Comparison of ENCODE assay signal across 6 cellular contexts in genomic region chr16:648071-648785, GRCh38. TPM values are rescaled to one million over a fixed set of nuclear protein-coding genes. Genes with fewer than 3 reads are reported as not detected.
A peak's percentile ranks its signal among the peaks of the same experiment; 100 is the strongest.
DNase-seq lines count a peak whose midpoint lies in the region; ATAC-seq and TF ChIP-seq lines count a peak whose summit lies in the region.

No MANE protein-coding gene starts in this region.

- no peaks in the 10 kb centered on the region for H3K27me3 Mint-ChIP-seq in activated B cell treated with CpG ODN at 0.5 μM for 24 hours

- CTCF ChIA-PET in AG04450 (lab: Charles Lee) (no interaction called here), activated B cell treated with CpG ODN at 0.5 μM for 24 hours (lab: Charles Lee) (interaction anchor here (0.6 to 1.2 kb wide), 2 partner anchors 8 to 55 kb away, joined by 3 to 4 read pairs; no protein-coding TSS in a partner anchor)

- H3K9ac ChIP-seq in iPS-15b (ENCODE audit: low read depth, low read length) = peak overlapping the region; percentile 73

- intact Hi-C loops in activated B cell treated with CpG ODN at 0.5 μM for 24 hours (cut with micrococcal nuclease) = loop anchor here (2.0 kb wide), 1 partner anchor 21 kb away; the partner anchor contains the start of gene RHOT2

- H3K36me3 Mint-ChIP-seq in activated B cell treated with CpG ODN at 0.5 μM for 24 hours (ENCODE audit: low read depth) = no peaks in the 10 kb centered on the region

- TF ChIP-seq CTCF in AG04450 (IDR thresholded peaks at IDR 0.05; ENCODE audit: low read depth, low read length) (peak; percentile 29), activated B cell treated with CpG ODN at 0.5 μM for 24 hours (IDR thresholded peaks at IDR 0.05) (no peak), thoracic aorta (IDR thresholded peaks at IDR 0.05) (no peak)

- H3K36me3 ChIP-seq in iPS-15b (ENCODE audit: control insufficient read depth, insufficient read depth, low read length) (peaks cover 24% of the 10 kb centered on the region), thoracic aorta (no peaks in the 10 kb centered on the region)

- ATAC-seq in activated B cell treated with CpG ODN at 0.5 μM for 24 hours (ENCODE audit: low read depth) (peak; percentile 13), thoracic aorta (ENCODE audit: insufficient number of reproducible peaks, low FRiP score, low read depth) (no peak), GM19328 (IDR thresholded peaks at IDR 0.05; ENCODE audit: unreplicated experiment) (no peak)

- H3K9me3 Mint-ChIP-seq in activated B cell treated with CpG ODN at 0.5 μM for 24 hours = no peaks in the 10 kb centered on the region

- no peak for DNase-seq in AG04450 (ENCODE audit: low read depth, low spot score)
- peak in 60 of 76 experiments; percentile 8 to 76 (median 52) for DNase-seq in HUDEP-2 (lab: John Stamatoyannopoulos, UW; ENCODE audit: unreplicated experiment in 76 of 76)
- no peak for DNase-seq in activated B cell treated with CpG ODN at 0.5 μM for 24 hours
- no peak for DNase-seq in thoracic aorta (ENCODE audit: low spot score)

- peak overlapping the region; percentile 84 for H3K4me3 Mint-ChIP-seq in activated B cell treated with CpG ODN at 0.5 μM for 24 hours

- peak overlapping the region; percentile 85 for H3K27ac Mint-ChIP-seq in activated B cell treated with CpG ODN at 0.5 μM for 24 hours

- no peaks in the 10 kb centered on the region for H3K27me3 ChIP-seq in AG04450 (ENCODE audit: control insufficient read depth, insufficient read depth, low read length)
- H3K27me3 ChIP-seq in iPS-15b (ENCODE audit: control insufficient read depth, insufficient read depth, low read length) = no peaks in the 10 kb centered on the region
- no peaks in the 10 kb centered on the region for H3K27me3 ChIP-seq in thoracic aorta (replicated peaks; ENCODE audit: insufficient read depth)

- no peaks in the 10 kb centered on the region for H3K4me1 ChIP-seq in iPS-15b (ENCODE audit: control insufficient read depth, insufficient read depth, low read length)
- peaks cover 15 to 28% of the 10 kb centered on the region in 2 donors for H3K4me1 ChIP-seq in thoracic aorta (ENCODE audit: control insufficient read depth in 1 of 2, low read depth in 2 of 2)

- H3K4me1 Mint-ChIP-seq in activated B cell treated with CpG ODN at 0.5 μM for 24 hours = peaks cover 25% of the 10 kb centered on the region

- peak overlapping the region; percentile 61 for H3K27ac ChIP-seq in AG04450 (ENCODE audit: low read depth, low read length)
- peak overlapping the region; percentile 71 to 81 for H3K27ac ChIP-seq in thoracic aorta

- POLR2A ChIA-PET in AG04450 (lab: Yijun Ruan, JAX) (interaction anchor here (0.8 kb wide), 1 partner anchor 11 kb away, joined by 14 read pairs; no protein-coding TSS in a partner anchor), activated B cell treated with CpG ODN at 0.5 μM for 24 hours (lab: Charles Lee) (interaction anchor here (0.5 to 4.0 kb wide), 3 partner anchors 12 to 261 kb away, joined by 5 to 13 read pairs (median 10); partner anchors contain the start of genes METTL26 and STUB1)

- H3K9me3 ChIP-seq in AG04450 (ENCODE audit: control insufficient read depth, insufficient read depth, low read length) (no peaks in the 10 kb centered on the region; the same call in 1 of the 2 replicates), iPS-15b (ENCODE audit: control insufficient read depth, insufficient read depth, low read length) (no peaks in the 10 kb centered on the region), thoracic aorta (no peaks in the 10 kb centered on the region)

- H3K4me3 ChIP-seq in AG04450 (ENCODE audit: low read depth, low read length) (peak overlapping the region; percentile 67), iPS-15b (ENCODE audit: low read depth, low read length) (peak overlapping the region; percentile 79), thoracic aorta (peak overlapping the region; percentile 79)

RNA-seq across cellular contexts. Expression of gene WDR90, which starts 0.9 kb away (rescaled TPM):
- 2.1 and 2.5 TPM in 2 replicates for polyA plus RNA-seq in AG04450 (2011; rRNA removed)
- 2.8 and 3.5 TPM in 2 replicates for polyA minus RNA-seq in AG04450 (2011; rRNA and poly(A)+ RNA removed)
- total RNA-seq in activated B cell treated with CpG ODN at 0.5 μM for 24 hours (24.8 and 33.7 TPM in 2 replicates), thoracic aorta (10 to 100 TPM; 22.7 to 39.4 TPM)

RNA-seq across cellular contexts. Expression of gene MCRIP2, which starts 6.6 kb away (rescaled TPM):
- 6.7 and 10.8 TPM in 2 replicates for polyA plus RNA-seq in AG04450 (2011; rRNA removed)
- 1.6 and 1.9 TPM in 2 replicates for polyA minus RNA-seq in AG04450 (2011; rRNA and poly(A)+ RNA removed)
- total RNA-seq in activated B cell treated with CpG ODN at 0.5 μM for 24 hours (29.4 and 38.9 TPM in 2 replicates), thoracic aorta (10 to 100 TPM; 12.2 to 42.2 TPM)

RNA-seq across cellular contexts. Expression of gene METTL26, which starts 12.1 kb away (rescaled TPM):
- polyA plus RNA-seq in AG04450 (2011; rRNA removed) = 58.3 and 69.5 TPM in 2 replicates
- 35.2 and 39.7 TPM in 2 replicates for polyA minus RNA-seq in AG04450 (2011; rRNA and poly(A)+ RNA removed)
- total RNA-seq in activated B cell treated with CpG ODN at 0.5 μM for 24 hours (48.7 and 49.9 TPM in 2 replicates), thoracic aorta (100 to 1,000 TPM in 1 of 2 donors, 10 to 100 TPM in 1; 83.4 to 217 TPM)

RNA-seq across cellular contexts. Expression of gene WFIKKN1, which starts 17.4 kb away (rescaled TPM):
- not detected in 2 replicates for polyA plus RNA-seq in AG04450 (2011; rRNA removed)
- not detected in 2 replicates for polyA minus RNA-seq in AG04450 (2011; rRNA and poly(A)+ RNA removed)
- total RNA-seq in activated B cell treated with CpG ODN at 0.5 μM for 24 hours = 0.42 and 0.47 TPM in 2 replicates
- 1 to 10 TPM in 1 of 2 donors, under 1 TPM in 1; 0.92 to 1.2 TPM for total RNA-seq in thoracic aorta

RNA-seq across cellular contexts. Expression of gene RHOT2, which starts 19.7 kb away (rescaled TPM):
- 38.0 and 53.3 TPM in 2 replicates for polyA plus RNA-seq in AG04450 (2011; rRNA removed)
- 28.1 and 42.2 TPM in 2 replicates for polyA minus RNA-seq in AG04450 (2011; rRNA and poly(A)+ RNA removed)
- total RNA-seq in activated B cell treated with CpG ODN at 0.5 μM for 24 hours (141 and 170 TPM in 2 replicates), thoracic aorta (10 to 100 TPM; 62.0 to 80.4 TPM)

Comparison
In these comparisons a context has a peak if more than half of its experiments do, and no peak if none do; other contexts are left out.
1. DNase-seq: peak in HUDEP-2 (60 of 76); none in AG04450 (single experiment), activated B cell treated with CpG ODN at 0.5 μM for 24 hours (single experiment) and thoracic aorta (single experiment).
2. Peak in every context shown above with its lines, with median percentiles within 50 percentile points of each other: H3K4me3 ChIP-seq.